ENCODE assay signal across 22 cellular contexts in genomic region chr3:122843604-122844003, GRCh38. TPM values are rescaled to one million over a fixed set of nuclear protein-coding genes. Genes with fewer than 3 reads are reported as not detected.
DNase-seq lines count a peak whose midpoint lies in the region; ATAC-seq, FAIRE-seq and TF ChIP-seq lines count a peak whose summit lies in the region.
"Had no signal": no experiment of that assay in that cellular context is flagged by ENCODE, and none has a peak within 500 bp of the region (broad histone marks: within the 10 kb centered on the region; RNA-seq: fewer than 3 reads in every experiment).

No MANE protein-coding gene starts in this region.

- H3K36me3 Mint-ChIP-seq in activated CD8-positive, alpha-beta memory T cell treated with anti-CD3 and anti-CD28 coated beads, Interleukin-2, amount 10 ng/mL, durations not matched to agents 7 days and 5 days = peaks cover 7% of the 10 kb centered on the region
- peaks cover 8% of the 10 kb centered on the region for H3K36me3 Mint-ChIP-seq in natural killer cell

- peaks cover 0 to 3% of the 10 kb centered on the region in 2 donors for H3K9me3 ChIP-seq in neuronal stem cell (replicated peaks in 1 of 2; ENCODE audit: control insufficient read depth in 2 of 2, insufficient read depth in 1 of 2, low read depth in 1 of 2, low read length in 2 of 2)
- H3K9me3 ChIP-seq: BLaER1, body of pancreas, esophagus muscularis mucosa, suprapubic skin, vagina had no signal

- no peak overlapping the region for H4K8ac ChIP-seq in neuronal stem cell (ENCODE audit: low read depth, low read length)

- no peak overlapping the region for H2BK15ac ChIP-seq in neuronal stem cell (ENCODE audit: low read length)

- no peak overlapping the region for H3K18ac ChIP-seq in neuronal stem cell (ENCODE audit: low read length)

- no peaks in the 10 kb centered on the region for H3K27me3 ChIP-seq in neuronal stem cell (ENCODE audit: control insufficient read depth in 3 of 3, insufficient read depth in 3 of 3, low read depth in 1 of 3, low read length in 3 of 3)
- H3K27me3 ChIP-seq: BLaER1, body of pancreas, esophagus muscularis mucosa, suprapubic skin, vagina had no signal

- H3K4me3 Mint-ChIP-seq in activated CD8-positive, alpha-beta memory T cell treated with anti-CD3 and anti-CD28 coated beads, Interleukin-2, amount 10 ng/mL, durations not matched to agents 7 days and 5 days = peak overlapping the region; percentile 61
- peak overlapping the region; percentile 54 for H3K4me3 Mint-ChIP-seq in natural killer cell

- no peak overlapping the region for H2AFZ ChIP-seq in neuronal stem cell (ENCODE audit: low read length)

- CTCF ChIA-PET in activated CD8-positive, alpha-beta memory T cell treated with anti-CD3 and anti-CD28 coated beads, Interleukin-2, amount 10 ng/mL, durations not matched to agents 7 days and 5 days (lab: Charles Lee) = no interaction called here

- no peak overlapping the region for H2BK12ac ChIP-seq in neuronal stem cell (ENCODE audit: low read length)

- H4K91ac ChIP-seq in neuronal stem cell (ENCODE audit: low read depth, low read length, poor library complexity) = no peak overlapping the region

- whole genome bisulfite sequencing in neuronal stem cell (ENCODE audit: extremely low coverage in 2 of 2, insufficient read length in 2 of 2, insufficient replicate concordance in 1 of 2), 2 donors = no CpG with 5 or more reads among the region's 3 CpGs

- no peaks in the 10 kb centered on the region for H3K4me1 ChIP-seq in neuronal stem cell (ENCODE audit: control insufficient read depth in 2 of 2, insufficient read depth in 1 of 2, low read depth in 1 of 2, low read length in 2 of 2)
- H3K4me1 ChIP-seq: BLaER1, body of pancreas, esophagus muscularis mucosa, suprapubic skin, vagina had no signal

- peak overlapping the region; percentile 64 for H3K27ac Mint-ChIP-seq in activated CD8-positive, alpha-beta memory T cell treated with anti-CD3 and anti-CD28 coated beads, Interleukin-2, amount 10 ng/mL, durations not matched to agents 7 days and 5 days
- H3K27ac Mint-ChIP-seq in natural killer cell = peak overlapping the region; percentile 15 to 84

- peaks cover 0 to 22% of the 10 kb centered on the region in 2 donors for H3K36me3 ChIP-seq in neuronal stem cell (replicated peaks in 1 of 2; ENCODE audit: control insufficient read depth in 2 of 2, insufficient read depth in 2 of 2, low read length in 2 of 2)

- no peak overlapping the region for H3K23ac ChIP-seq in neuronal stem cell (ENCODE audit: low read depth, low read length, poor library complexity)

- no peak overlapping the region for H2BK120ac ChIP-seq in neuronal stem cell (ENCODE audit: low read depth, low read length)

- H3K4me1 Mint-ChIP-seq in activated CD8-positive, alpha-beta memory T cell treated with anti-CD3 and anti-CD28 coated beads, Interleukin-2, amount 10 ng/mL, durations not matched to agents 7 days and 5 days = peaks cover 14% of the 10 kb centered on the region
- H3K4me1 Mint-ChIP-seq in natural killer cell = peaks cover 18 to 19% of the 10 kb centered on the region in 2 donors

- H3K27me3 Mint-ChIP-seq in activated CD8-positive, alpha-beta memory T cell treated with anti-CD3 and anti-CD28 coated beads, Interleukin-2, amount 10 ng/mL, durations not matched to agents 7 days and 5 days = no peaks in the 10 kb centered on the region
- H3K27me3 Mint-ChIP-seq in natural killer cell (ENCODE audit: low read depth in 2 of 2) = no peaks in the 10 kb centered on the region

- peak; percentile 4 for FAIRE-seq in HTR-8/SVneo (lab: Jason Lieb, UNC)
- no peak for FAIRE-seq in GM12891 (lab: Jason Lieb, UNC)
- FAIRE-seq: GM12892 had no signal

- H3K9me3 Mint-ChIP-seq in activated CD8-positive, alpha-beta memory T cell treated with anti-CD3 and anti-CD28 coated beads, Interleukin-2, amount 10 ng/mL, durations not matched to agents 7 days and 5 days (ENCODE audit: low read depth) = no peaks in the 10 kb centered on the region
- H3K9me3 Mint-ChIP-seq in natural killer cell = no peaks in the 10 kb centered on the region

- no peak overlapping the region for H3K4ac ChIP-seq in neuronal stem cell (ENCODE audit: low read length)

- no peak overlapping the region for H3K4me3 ChIP-seq in neuronal stem cell (ENCODE audit: low read length in 2 of 2)
- H3K4me3 ChIP-seq: BLaER1, body of pancreas, esophagus muscularis mucosa, suprapubic skin, vagina had no signal

- no peak overlapping the region for H2BK5ac ChIP-seq in neuronal stem cell (ENCODE audit: low read length)

- H3K4me2 ChIP-seq in neuronal stem cell (ENCODE audit: insufficient read depth, low read length, poor library complexity, severe bottlenecking) = no peak overlapping the region
- H3K4me2 ChIP-seq: BLaER1 had no signal

- no peak overlapping the region for H3K27ac ChIP-seq in neuronal stem cell (replicated peaks; ENCODE audit: low read length)
- H3K27ac ChIP-seq: BLaER1, body of pancreas, esophagus muscularis mucosa, suprapubic skin, vagina had no signal

- no peak for TF ChIP-seq CTCF in natural killer cell (IDR thresholded peaks at IDR 0.05)

- no peak overlapping the region for H2AK5ac ChIP-seq in neuronal stem cell (ENCODE audit: low read depth, low read length)

- TF ChIP-seq POLR2A in GM12891 (IDR thresholded peaks at IDR 0.05; ENCODE audit: low read depth, low read length) = no peak

- DNase-seq in activated CD8-positive, alpha-beta memory T cell treated with anti-CD3 and anti-CD28 coated beads, Interleukin-2, amount 10 ng/mL, durations not matched to agents 7 days and 5 days = no peak
- DNase-seq in activated CD8-positive, alpha-beta memory T cell treated with anti-CD3 and anti-CD28 coated beads, Interleukin-2, amount 50 U/mL, for 48 hours = no peak
- DNase-seq in HTR-8/SVneo (ENCODE audit: insufficient read length, low spot score) = no peak
- DNase-seq in OCI-M1 (lab: John Stamatoyannopoulos, UW) = peak; percentile 15
- DNase-seq in natural killer cell = no peak
- no peak for DNase-seq in neuronal stem cell (ENCODE audit: low spot score)
- DNase-seq in stimulated activated CD8-positive, alpha-beta memory T cell treated with anti-CD3 and anti-CD28 coated beads, Interleukin-4, amount 100 ng/mL, for 48 hours = no peak
- no peak for DNase-seq in GM12891 (ENCODE audit: insufficient read length, low spot score)
- DNase-seq: body of pancreas; effector CD8-positive, alpha-beta T cell; GDM1; H7; Kasumi-1; NCI-H226; posterior cingulate gyrus; stimulated activated CD4-positive, alpha-beta T cell treated with anti-CD3 and anti-CD28 coated beads, Interleukin-15, amount 100 ng/mL, for 24 hours had no signal

- intact Hi-C loops in natural killer cell (cut with micrococcal nuclease) = no loop called here

- peak; percentile 69 for ATAC-seq in activated CD8-positive, alpha-beta memory T cell treated with anti-CD3 and anti-CD28 coated beads, Interleukin-2, amount 10 ng/mL, durations not matched to agents 7 days and 5 days
- peak; percentile 17 to 70 (median 53) for ATAC-seq in natural killer cell
- ATAC-seq: body of pancreas, sciatic nerve had no signal

- H3K14ac ChIP-seq in neuronal stem cell (ENCODE audit: low read length) = no peak overlapping the region

- H3K79me1 ChIP-seq in neuronal stem cell (ENCODE audit: low read depth, low read length) = no peaks in the 10 kb centered on the region

- no peak overlapping the region for H3K9ac ChIP-seq in neuronal stem cell (ENCODE audit: low read depth, low read length, poor library complexity)
- H3K9ac ChIP-seq: BLaER1 had no signal

TF ChIP-seq in GM12891, 5 proteins besides CTCF, POLR2A, EP300 and RAD21:
- TF ChIP-seq SPI1 (IDR thresholded peaks at IDR 0.05; ENCODE audit: low read depth, low read length) = no peak
- TF ChIP-seq POU2F2 (IDR thresholded peaks at IDR 0.05; ENCODE audit: low read depth, low read length) = no peak
- no peak for TF ChIP-seq TAF1 (IDR thresholded peaks at IDR 0.05; ENCODE audit: low read depth, low read length)
- no peak for TF ChIP-seq PAX5 (IDR thresholded peaks at IDR 0.05; ENCODE audit: insufficient read depth, low read length, severe bottlenecking)
- TF ChIP-seq POLR2AphosphoS5 (IDR thresholded peaks at IDR 0.05; ENCODE audit: low read depth, low read length) = no peak

RNA-seq across cellular contexts. Expression of gene SLC49A4, which starts 48.7 kb away (rescaled TPM):
- 1 to 10 TPM; 1.5 to 1.8 TPM for total RNA-seq in activated CD8-positive, alpha-beta memory T cell treated with anti-CD3 and anti-CD28 coated beads, Interleukin-2, amount 10 ng/mL, durations not matched to agents 7 days and 5 days
- total RNA-seq in natural killer cell = 1 to 10 TPM; 5.6 to 8.0 (median 7.5) TPM
- 7.2 TPM for polyA plus RNA-seq in neuronal stem cell (2013, experiment 1 of 2)
- 7.6 TPM for polyA plus RNA-seq in neuronal stem cell (2013, experiment 2 of 2)
- 0.37 TPM for polyA plus RNA-seq in GM12891 (2012; ENCODE audit: low read depth, missing spikeins)

RNA-seq across cellular contexts. Expression of gene HSPBAP1, which starts 50.0 kb away (rescaled TPM):
- total RNA-seq in activated CD8-positive, alpha-beta memory T cell treated with anti-CD3 and anti-CD28 coated beads, Interleukin-2, amount 10 ng/mL, durations not matched to agents 7 days and 5 days = 1 to 10 TPM; 7.7 to 8.4 TPM
- total RNA-seq in natural killer cell = 10 to 100 TPM; 19.7 to 24.7 (median 23.4) TPM
- polyA plus RNA-seq in neuronal stem cell (2013, experiment 1 of 2) = 6.5 TPM
- polyA plus RNA-seq in neuronal stem cell (2013, experiment 2 of 2) = 7.0 TPM
- polyA plus RNA-seq in GM12891 (2012; ENCODE audit: low read depth, missing spikeins) = 3.7 TPM
